Comparison of ENCODE assay signal across 18 cellular contexts in genomic region chr1:6030547-6031261, GRCh38. TPM values are rescaled to one million over a fixed set of nuclear protein-coding genes. Genes with fewer than 3 reads are reported as not detected.
DNase-seq lines count a peak whose midpoint lies in the region; ATAC-seq, FAIRE-seq and TF ChIP-seq lines count a peak whose summit lies in the region.
"Had no signal": no experiment of that assay in that cellular context is flagged by ENCODE, and none has a peak within 500 bp of the region (broad histone marks: within the 10 kb centered on the region; RNA-seq: fewer than 3 reads in every experiment).

No MANE protein-coding gene starts in this region.

- H3K79me2 ChIP-seq in HepG2 (ENCODE audit: insufficient read depth, low read length) (no peaks in the 10 kb centered on the region), K562 (ENCODE audit: control insufficient read depth, insufficient read depth, low read length) (no peaks in the 10 kb centered on the region)

- TF ChIP-seq POLR2A in HepG2 (IDR thresholded peaks at IDR 0.05; ENCODE audit: insufficient read depth in 1 of 2, low read depth in 2 of 2, low read length in 2 of 2) (no peak), right lobe of liver (IDR thresholded peaks at IDR 0.05) (no peak), NB4 (IDR thresholded peaks at IDR 0.05; ENCODE audit: extremely low read depth, insufficient read length) (no peak), K562 (conservative IDR thresholded peaks at IDR 0.05) (no peak), transverse colon (IDR thresholded peaks at IDR 0.05) (no peak), esophagus muscularis mucosa (IDR thresholded peaks at IDR 0.05; ENCODE audit: low read depth) (no peak)

- in situ Hi-C loops in HepG2 (cut with HindIII; ENCODE audit: extremely low pct_ligation_motif_present, low pct_unique_long_range_greater_than_20kb) = no loop called here
- in situ Hi-C loops in K562 (cut with MboI) = no loop called here
- in situ Hi-C loops in transverse colon (cut with MboI; ENCODE audit: low pct_ligation_motif_present in 1 of 4, low pct_unique_long_range_greater_than_20kb in 1 of 4, low sequenced_read_pairs in 3 of 4) = loop anchor here in 2 of 4 donors (25.0 kb wide), 1 partner anchor 307 kb away; no protein-coding TSS in a partner anchor

- FAIRE-seq in HepG2 (lab: Jason Lieb, UNC) (no peak), K562 (lab: Jason Lieb, UNC) (no peak)

- POLR2A ChIA-PET in HepG2 (lab: Yijun Ruan, JAX) (no interaction called here), K562 (lab: Yijun Ruan, JAX) (interaction anchor here (0.8 kb wide), 1 partner anchor 152 kb away, joined by 3 read pairs; no protein-coding TSS in a partner anchor)

- TF ChIP-seq RAD21 in HepG2 (CRISPR knock-in tag; IDR thresholded peaks at IDR 0.05) (no peak), K562 (CRISPR knock-in tag; conservative IDR thresholded peaks at IDR 0.05 in 1 of 2, IDR thresholded peaks at IDR 0.05 in 1 of 2) (no peak)

- intact Hi-C loops in HepG2 (cut with micrococcal nuclease; ENCODE audit: unreplicated experiment) = no loop called here
- intact Hi-C loops in right lobe of liver (cut with DNase I) = no loop called here
- intact Hi-C loops in K562 (cut with micrococcal nuclease) = no loop called here
- intact Hi-C loops in transverse colon (cut with DNase I; ENCODE audit: low total_unique reads) = no loop called here
- intact Hi-C loops in esophagus muscularis mucosa (cut with DNase I) = no loop called here

- H3K4me1 ChIP-seq in HepG2 (ENCODE audit: insufficient read depth, low read length) = peaks cover 40% of the 10 kb centered on the region
- no peaks in the 10 kb centered on the region for H3K4me1 ChIP-seq in right lobe of liver
- peaks cover 0 to 35% of the 10 kb centered on the region in 2 experiments; a peak in 2 of 5 replicates for H3K4me1 ChIP-seq in K562 (replicated peaks in 1 of 2; ENCODE audit: control insufficient read depth in 2 of 2, insufficient read depth in 2 of 2, low read length in 2 of 2)
- H3K4me1 ChIP-seq in transverse colon = peaks cover 0 to 4% (median 2%) of the 10 kb centered on the region in 4 donors
- peaks cover 3 to 14% (median 7%) of the 10 kb centered on the region in 4 donors for H3K4me1 ChIP-seq in esophagus muscularis mucosa
- H3K4me1 ChIP-seq: adrenal gland had no signal

- H2AFZ ChIP-seq in HepG2 (ENCODE audit: low read length) (no peak overlapping the region), K562 (ENCODE audit: low read depth, low read length) (no peak overlapping the region)
- H2AFZ ChIP-seq: neural progenitor cell had no signal

- H3K27ac ChIP-seq in HepG2 (ENCODE audit: extremely low read length, insufficient read depth, low read length) (no peak overlapping the region), right lobe of liver (no peak overlapping the region), K562 (ENCODE audit: extremely low read depth, low read depth, low read length) (no peak overlapping the region), transverse colon (no peak overlapping the region), esophagus muscularis mucosa (replicated peaks in 1 of 4) (no peak overlapping the region)
- H3K27ac ChIP-seq: adrenal gland, neural progenitor cell had no signal

- ATAC-seq in HepG2 (no peak), right lobe of liver (no peak), K562 (no peak), GM21528 (IDR thresholded peaks at IDR 0.05; ENCODE audit: low FRiP score, unreplicated experiment) (no peak)
- ATAC-seq: PC-3 had no signal

- H3K4me3 ChIP-seq in HepG2 (replicated peaks in 1 of 3; ENCODE audit: insufficient read depth in 1 of 3, low read depth in 2 of 3, low read length in 3 of 3) (no peak overlapping the region), right lobe of liver (no peak overlapping the region), NB4 (ENCODE audit: low read depth, low read length) (peak overlapping the region; percentile 99), K562 (no peak overlapping the region), transverse colon (no peak overlapping the region), esophagus muscularis mucosa (no peak overlapping the region)
- H3K4me3 ChIP-seq: adrenal gland, neural progenitor cell had no signal

- no peak for DNase-seq in HepG2 (ENCODE audit: low spot score)
- DNase-seq in right lobe of liver = no peak
- no peak for DNase-seq in NB4 (ENCODE audit: low read depth)
- no peak for DNase-seq in K562 (ENCODE audit: extremely low read depth in 1 of 4, low spot score in 3 of 4)
- no peak for DNase-seq in transverse colon
- no peak for DNase-seq in esophagus muscularis mucosa (ENCODE audit: extremely low spot score)
- DNase-seq in T1000 (lab: John Stamatoyannopoulos, UW) = no peak
- DNase-seq: adrenal gland, HCEC 1CT, hippocampal formation, mesendoderm, NCI-H2029, NCI-H524, PC-3, SK-N-SH, substantia nigra had no signal

- H4K20me1 ChIP-seq in HepG2 (ENCODE audit: insufficient read depth, low read length) (no peaks in the 10 kb centered on the region), K562 (replicated peaks; ENCODE audit: control insufficient read depth, insufficient read depth, low read length) (peaks cover 62% of the 10 kb centered on the region)

- H3K36me3 ChIP-seq in HepG2 (replicated peaks in 1 of 2; ENCODE audit: control insufficient read depth in 1 of 2, insufficient read depth in 2 of 2, low read length in 2 of 2) = no peaks in the 10 kb centered on the region
- H3K36me3 ChIP-seq in right lobe of liver = no peaks in the 10 kb centered on the region
- H3K36me3 ChIP-seq in K562 (ENCODE audit: control insufficient read depth, insufficient read depth, low read length) = no peaks in the 10 kb centered on the region
- no peaks in the 10 kb centered on the region for H3K36me3 ChIP-seq in transverse colon
- no peaks in the 10 kb centered on the region for H3K36me3 ChIP-seq in esophagus muscularis mucosa
- H3K36me3 ChIP-seq: adrenal gland, neural progenitor cell had no signal

- H3K9me3 ChIP-seq in HepG2 (ENCODE audit: low read length) (no peaks in the 10 kb centered on the region), right lobe of liver (no peaks in the 10 kb centered on the region), K562 (replicated peaks; ENCODE audit: control insufficient read depth, insufficient read depth, low read depth, low read length) (no peaks in the 10 kb centered on the region), transverse colon (no peaks in the 10 kb centered on the region), esophagus muscularis mucosa (no peaks in the 10 kb centered on the region)
- H3K9me3 ChIP-seq: adrenal gland, SK-N-SH had no signal

- H3K27me3 ChIP-seq in HepG2 (ENCODE audit: control insufficient read depth in 1 of 2, insufficient read depth in 2 of 2, low read length in 2 of 2) (peaks cover 0 to 1% of the 10 kb centered on the region in 2 experiments; a peak in 1 of 5 replicates), right lobe of liver (no peaks in the 10 kb centered on the region), K562 (ENCODE audit: control insufficient read depth in 2 of 2, insufficient read depth in 2 of 2, low read length in 2 of 2) (peaks cover 0 to 5% of the 10 kb centered on the region in 2 experiments; a peak in 2 of 5 replicates), transverse colon (no peaks in the 10 kb centered on the region), esophagus muscularis mucosa (peaks cover 0 to 20% (median 0%) of the 10 kb centered on the region in 4 donors)
- H3K27me3 ChIP-seq: adrenal gland had no signal

- no peak overlapping the region for H3K4me2 ChIP-seq in HepG2 (ENCODE audit: low read depth, low read length)
- no peak overlapping the region for H3K4me2 ChIP-seq in K562 (ENCODE audit: insufficient read depth, low read length)
- H3K4me2 ChIP-seq: neural progenitor cell, SK-N-SH had no signal

- whole genome bisulfite sequencing in HepG2 (ENCODE audit: low lambda C conversion rate) = 55% methylated on average over 2 of the region's 2 CpGs
- WGBS in right lobe of liver (ENCODE audit: insufficient coverage, low coverage, low lambda C conversion rate, missing lambda C conversion rate) = 58% methylated on average over 2 of the region's 2 CpGs
- 23% methylated on average over 2 of the region's 2 CpGs for WGBS in K562 (ENCODE audit: insufficient coverage, low coverage, missing lambda C conversion rate)
- 71 to 89% methylated on average over 1 to 2 of the region's 2 CpGs for WGBS in transverse colon (ENCODE audit: low coverage in 1 of 2), 2 donors
- 84% methylated on average over 2 of the region's 2 CpGs for WGBS in esophagus muscularis mucosa

- TF ChIP-seq CTCF in HepG2 (CRISPR knock-in tag; IDR thresholded peaks at IDR 0.05) (no peak), right lobe of liver (IDR thresholded peaks at IDR 0.05) (no peak), NB4 (IDR thresholded peaks at IDR 0.05; ENCODE audit: low read depth, low read length) (no peak), K562 (IDR thresholded peaks at IDR 0.05 in 2 of 3, conservative IDR thresholded peaks at IDR 0.05 in 1 of 3; ENCODE audit: insufficient read depth in 2 of 3, low read depth in 1 of 3, low read length in 3 of 3) (no peak), transverse colon (IDR thresholded peaks at IDR 0.05) (no peak), esophagus muscularis mucosa (IDR thresholded peaks at IDR 0.05) (no peak)

- BruUV-seq in HepG2 (replicated peaks; lab: Mats Ljungman, UMichigan) = no TSS peak
- no TSS peak for BruUV-seq in K562 (replicated peaks; lab: Mats Ljungman, UMichigan)

- H3K9me1 ChIP-seq in K562 (ENCODE audit: control insufficient read depth, insufficient read depth, low read length) = no peaks in the 10 kb centered on the region

- no peak overlapping the region for H3K9ac ChIP-seq in HepG2 (ENCODE audit: insufficient read depth, low read depth, low read length)
- no peak overlapping the region for H3K9ac ChIP-seq in K562 (ENCODE audit: insufficient read depth in 1 of 2, low read depth in 2 of 2, low read length in 2 of 2)
- H3K9ac ChIP-seq: neural progenitor cell, SK-N-SH had no signal

- CTCF ChIA-PET in HepG2 (lab: Yijun Ruan, JAX; ENCODE audit: low intra/inter-chr PET ratio, low total read pairs) (no interaction called here), K562 (lab: Yijun Ruan, JAX; ENCODE audit: low intra/inter-chr PET ratio) (no interaction called here)

- TF ChIP-seq EP300 in HepG2 (IDR thresholded peaks at IDR 0.05; ENCODE audit: low read depth in 2 of 2, low read length in 2 of 2) (no peak), HepG2 (CRISPR knock-in tag; IDR thresholded peaks at IDR 0.05; ENCODE audit: borderline replicate concordance) (no peak), K562 (IDR thresholded peaks at IDR 0.05; ENCODE audit: low read length) (no peak), transverse colon (IDR thresholded peaks at IDR 0.05; ENCODE audit: low read depth) (no peak), esophagus muscularis mucosa (IDR thresholded peaks at IDR 0.05) (no peak)

RNA-seq across cellular contexts. Expression of gene KCNAB2, which starts 15.0 kb away (rescaled TPM):
- total RNA-seq in HepG2 (2016; rRNA removed; fragmentation: Illumina TruSeq; extraction: Trizol) (6.2 and 6.9 TPM in 2 replicates), right lobe of liver (10 to 100 TPM in 2 of 6 experiments, 1 to 10 TPM in 4; 4.4 to 14.8 (median 6.9) TPM), K562 (2014; rRNA removed) (4.0 and 11.1 TPM in 2 replicates), K562 (2014; rRNA removed; fragmentation: Illumina TruSeq; extraction: Trizol) (7.1 and 7.2 TPM in 2 replicates), K562 (2015; rRNA removed; fragmentation: Illumina TruSeq; extraction: Trizol) (6.1 and 6.4 TPM in 2 replicates), K562 (2021) (14.7 and 15.8 TPM in 2 replicates), transverse colon (10 to 100 TPM in 1 of 4 donors, 1 to 10 TPM in 2, under 1 TPM in 1; 1.00 to 25.4 (median 7.9) TPM), esophagus muscularis mucosa (10 to 100 TPM; 10.4 to 19.3 (median 13.2) TPM)
- total RNA-seq in HepG2 (2016; cell fraction: cytosol; rRNA removed; fragmentation: Illumina TruSeq; extraction: Trizol; ENCODE audit: low read depth) = 2.4 and 4.5 TPM in 2 replicates
- total RNA-seq in HepG2 (2016; cell fraction: insoluble cytoplasmic fraction; rRNA removed; fragmentation: Illumina TruSeq; extraction: Trizol) = 5.5 and 6.9 TPM in 2 replicates
- total RNA-seq in HepG2 (2016; cell fraction: membrane; rRNA removed; fragmentation: Illumina TruSeq; extraction: Trizol) = 5.4 and 6.7 TPM in 2 replicates
- 4.9 and 5.4 TPM in 2 replicates for total RNA-seq in HepG2 (2016; cell fraction: nucleus; rRNA removed; fragmentation: Illumina TruSeq; extraction: Trizol)
- polyA plus RNA-seq in HepG2 (2011; rRNA removed) (8.8 and 11.7 TPM in 2 replicates), K562 (2011; rRNA removed) (5.8 and 7.4 TPM in 2 replicates), K562 (2014; fragmentation: Illumina TruSeq; extraction: Trizol) (8.1 and 8.2 TPM in 2 replicates), K562 (2014; fragmentation: Nextera tagmentation; extraction: Ambion mirVana) (1 to 10 TPM; 1.8 to 2.4 TPM), K562 (2014; rRNA removed) (8.3 and 10.8 TPM in 2 replicates)
- polyA plus RNA-seq in HepG2 (2011; cell fraction: cytosol; rRNA removed) = 6.5 and 7.2 TPM in 2 replicates
- polyA plus RNA-seq in HepG2 (2011; cell fraction: nucleus; rRNA removed) = 30.5 and 35.5 TPM in 2 replicates
- 6.4 and 8.3 TPM in 2 replicates for polyA plus RNA-seq in HepG2 (2012)
- polyA plus RNA-seq in HepG2 (2016; cell fraction: cytosol; fragmentation: Illumina TruSeq; extraction: Trizol; ENCODE audit: low read depth) = 3.7 and 4.2 TPM in 2 replicates
- polyA plus RNA-seq in HepG2 (2016; cell fraction: insoluble cytoplasmic fraction; fragmentation: Illumina TruSeq; extraction: Trizol; ENCODE audit: low read depth) = 5.7 and 8.4 TPM in 2 replicates
- 4.3 and 4.4 TPM in 2 replicates for polyA plus RNA-seq in HepG2 (2016; cell fraction: membrane; fragmentation: Illumina TruSeq; extraction: Trizol; ENCODE audit: low read depth)
- polyA plus RNA-seq in HepG2 (2016; cell fraction: nucleus; fragmentation: Illumina TruSeq; extraction: Trizol; ENCODE audit: insufficient read depth, low read depth) = 13.3 and 15.1 TPM in 2 replicates
- polyA minus RNA-seq in HepG2 (2011; rRNA and poly(A)+ RNA removed; ENCODE audit: low replicate concordance) = 7.0 and 40.0 TPM in 2 replicates
- polyA minus RNA-seq in HepG2 (2011; cell fraction: cytosol; rRNA and poly(A)+ RNA removed) = 5.6 and 6.2 TPM in 2 replicates
- polyA minus RNA-seq in HepG2 (2011; cell fraction: nucleus; rRNA and poly(A)+ RNA removed) = 8.2 and 11.2 TPM in 2 replicates
- 23.9 and 48.7 TPM in 2 replicates for total RNA-seq in K562 (2011; cell fraction: chromatin; rRNA removed; ENCODE audit: low replicate concordance)
- 31.2 and 38.0 TPM in 2 replicates for total RNA-seq in K562 (2011; cell fraction: nucleolus; rRNA removed)
- total RNA-seq in K562 (2011; cell fraction: nucleoplasm; rRNA removed) = 23.7 and 24.4 TPM in 2 replicates
- 3.5 and 7.3 TPM in 2 replicates for polyA plus RNA-seq in K562 (2011; cell fraction: cytosol; rRNA removed)
- 19.8 and 26.0 TPM in 2 replicates for polyA plus RNA-seq in K562 (2011; cell fraction: nucleus; rRNA removed)
- polyA plus RNA-seq in K562 (2012) = 11.8 and 15.5 TPM in 2 replicates
- polyA minus RNA-seq in K562 (2011; rRNA and poly(A)+ RNA removed) = 2.0 and 5.5 TPM in 2 replicates
- polyA minus RNA-seq in K562 (2011; cell fraction: cytosol; rRNA and poly(A)+ RNA removed) = 3.7 and 4.5 TPM in 2 replicates
- polyA minus RNA-seq in K562 (2011; cell fraction: nucleus; rRNA and poly(A)+ RNA removed) = 13.6 and 16.0 TPM in 2 replicates

RNA-seq across cellular contexts. Expression of gene NPHP4, which starts 38.5 kb away (rescaled TPM):
- total RNA-seq in HepG2 (2016; rRNA removed; fragmentation: Illumina TruSeq; extraction: Trizol) (5.7 and 6.8 TPM in 2 replicates), right lobe of liver (1 to 10 TPM; 1.5 to 6.0 (median 2.0) TPM), K562 (2014; rRNA removed) (10.5 and 11.0 TPM in 2 replicates), K562 (2014; rRNA removed; fragmentation: Illumina TruSeq; extraction: Trizol) (3.3 and 4.8 TPM in 2 replicates), K562 (2015; rRNA removed; fragmentation: Illumina TruSeq; extraction: Trizol) (6.2 and 6.9 TPM in 2 replicates), K562 (2021) (23.3 and 26.2 TPM in 2 replicates), transverse colon (10 to 100 TPM in 2 of 4 donors, 1 to 10 TPM in 2; 6.7 to 19.9 (median 10.5) TPM), esophagus muscularis mucosa (1 to 10 TPM; 6.5 to 9.1 (median 8.0) TPM)
- 14.2 and 15.4 TPM in 2 replicates for total RNA-seq in HepG2 (2016; cell fraction: cytosol; rRNA removed; fragmentation: Illumina TruSeq; extraction: Trizol; ENCODE audit: low read depth)
- 4.1 and 7.4 TPM in 2 replicates for total RNA-seq in HepG2 (2016; cell fraction: insoluble cytoplasmic fraction; rRNA removed; fragmentation: Illumina TruSeq; extraction: Trizol)
- total RNA-seq in HepG2 (2016; cell fraction: membrane; rRNA removed; fragmentation: Illumina TruSeq; extraction: Trizol) = 8.5 and 9.7 TPM in 2 replicates
- 10.3 and 12.7 TPM in 2 replicates for total RNA-seq in HepG2 (2016; cell fraction: nucleus; rRNA removed; fragmentation: Illumina TruSeq; extraction: Trizol)
- polyA plus RNA-seq in HepG2 (2011; rRNA removed) (4.4 and 4.8 TPM in 2 replicates), K562 (2011; rRNA removed) (6.7 and 9.8 TPM in 2 replicates), K562 (2014; fragmentation: Illumina TruSeq; extraction: Trizol) (9.6 and 10.4 TPM in 2 replicates), K562 (2014; fragmentation: Nextera tagmentation; extraction: Ambion mirVana) (under 1 TPM; 0.52 to 0.77 TPM), K562 (2014; rRNA removed) (13.9 and 15.3 TPM in 2 replicates)
- 1.9 and 3.0 TPM in 2 replicates for polyA plus RNA-seq in HepG2 (2011; cell fraction: cytosol; rRNA removed)
- polyA plus RNA-seq in HepG2 (2011; cell fraction: nucleus; rRNA removed) = 40.2 and 52.1 TPM in 2 replicates
- polyA plus RNA-seq in HepG2 (2012) = 4.8 and 5.9 TPM in 2 replicates
- 0.46 and 0.69 TPM in 2 replicates for polyA plus RNA-seq in HepG2 (2016; cell fraction: cytosol; fragmentation: Illumina TruSeq; extraction: Trizol; ENCODE audit: low read depth)
- polyA plus RNA-seq in HepG2 (2016; cell fraction: insoluble cytoplasmic fraction; fragmentation: Illumina TruSeq; extraction: Trizol; ENCODE audit: low read depth) = 4.0 and 5.3 TPM in 2 replicates
- polyA plus RNA-seq in HepG2 (2016; cell fraction: membrane; fragmentation: Illumina TruSeq; extraction: Trizol; ENCODE audit: low read depth) = 1.4 and 1.6 TPM in 2 replicates
- polyA plus RNA-seq in HepG2 (2016; cell fraction: nucleus; fragmentation: Illumina TruSeq; extraction: Trizol; ENCODE audit: insufficient read depth, low read depth) = 30.1 and 30.8 TPM in 2 replicates
- 13.1 TPM in 2 replicates for polyA minus RNA-seq in HepG2 (2011; rRNA and poly(A)+ RNA removed; ENCODE audit: low replicate concordance)
- polyA minus RNA-seq in HepG2 (2011; cell fraction: cytosol; rRNA and poly(A)+ RNA removed) = 4.6 and 4.9 TPM in 2 replicates
- 14.7 and 15.8 TPM in 2 replicates for polyA minus RNA-seq in HepG2 (2011; cell fraction: nucleus; rRNA and poly(A)+ RNA removed)
- 82.6 and 164 TPM in 2 replicates for total RNA-seq in K562 (2011; cell fraction: chromatin; rRNA removed; ENCODE audit: low replicate concordance)
- 73.7 and 83.2 TPM in 2 replicates for total RNA-seq in K562 (2011; cell fraction: nucleolus; rRNA removed)
- 59.2 and 65.8 TPM in 2 replicates for total RNA-seq in K562 (2011; cell fraction: nucleoplasm; rRNA removed)
- 4.6 and 7.6 TPM in 2 replicates for polyA plus RNA-seq in K562 (2011; cell fraction: cytosol; rRNA removed)
- 71.9 and 106 TPM in 2 replicates for polyA plus RNA-seq in K562 (2011; cell fraction: nucleus; rRNA removed)
- 12.4 and 19.3 TPM in 2 replicates for polyA plus RNA-seq in K562 (2012)
- polyA minus RNA-seq in K562 (2011; rRNA and poly(A)+ RNA removed) = 7.0 and 7.9 TPM in 2 replicates
- polyA minus RNA-seq in K562 (2011; cell fraction: cytosol; rRNA and poly(A)+ RNA removed) = 10.7 and 12.6 TPM in 2 replicates
- 31.6 and 34.4 TPM in 2 replicates for polyA minus RNA-seq in K562 (2011; cell fraction: nucleus; rRNA and poly(A)+ RNA removed)

Comparison
In these comparisons a context has a peak if more than half of its experiments do, and no peak if none do; other contexts are left out.
1. Of the 241 proteins assayed by ChIP-seq in both HepG2 and K562: peak only in HepG2: RAD51; only in K562: ARHGAP35, ELF4, HBP1, NFIC and PHB2; in both: none; in neither: 231; mixed calls (peak in some experiments, not most) for 4.